20 cellular contexts compared by ENCODE assay signal in genomic region chr1:6086762-6087401, GRCh38. TPM values are rescaled to one million over a fixed set of nuclear protein-coding genes. Genes with fewer than 3 reads are reported as not detected.
DNase-seq lines count a peak whose midpoint lies in the region; ATAC-seq, FAIRE-seq and TF ChIP-seq lines count a peak whose summit lies in the region.
"Had no signal": no experiment of that assay in that cellular context is flagged by ENCODE, and none has a peak within 500 bp of the region (broad histone marks: within the 10 kb centered on the region; RNA-seq: fewer than 3 reads in every experiment).

No MANE protein-coding gene starts in this region.

- H3K4me1 ChIP-seq in trophoblast cell (ENCODE audit: control insufficient read depth in 1 of 2, insufficient read depth in 2 of 2, low read length in 2 of 2) = no peaks in the 10 kb centered on the region
- peaks cover 0 to 28% (median 13%) of the 10 kb centered on the region in 4 donors for H3K4me1 ChIP-seq in tibial nerve

- H3K9me3 Mint-ChIP-seq in activated naive CD4-positive, alpha-beta T cell treated with anti-CD3 and anti-CD28 coated beads, Interleukin-2, amount 50 U/mL, for 72 hours = no peaks in the 10 kb centered on the region
- H3K9me3 Mint-ChIP-seq in activated T-helper 2 cell treated with anti-CD3 and anti-CD28 coated beads, Interferon-gamma antibody, Interleukin-2, Interleukin-4, amounts not matched to agents 10 μg/mL and 5 μg/mL and 100 μg/mL, durations not matched to agents 14 hours and 24 hours and 36 hours = no peaks in the 10 kb centered on the region

- no peaks in the 10 kb centered on the region for H3K79me2 ChIP-seq in trophoblast cell (ENCODE audit: control insufficient read depth, insufficient read depth, low read length, poor library complexity)

- no peak for TF ChIP-seq POLR2A in tibial nerve (IDR thresholded peaks at IDR 0.05)

- H3K27ac Mint-ChIP-seq in activated naive CD4-positive, alpha-beta T cell treated with anti-CD3 and anti-CD28 coated beads, Interleukin-2, amount 50 U/mL, for 72 hours = peak overlapping the region; percentile 55 to 60
- peak overlapping the region; percentile 22 for H3K27ac Mint-ChIP-seq in activated T-helper 2 cell treated with anti-CD3 and anti-CD28 coated beads, Interferon-gamma antibody, Interleukin-2, Interleukin-4, amounts not matched to agents 10 μg/mL and 5 μg/mL and 100 μg/mL, durations not matched to agents 14 hours and 24 hours and 36 hours

- H3K9me3 ChIP-seq in trophoblast cell (ENCODE audit: insufficient read depth, low read depth, low read length) (no peaks in the 10 kb centered on the region), tibial nerve (no peaks in the 10 kb centered on the region)

- peak overlapping the region; percentile 10 for H3K9ac ChIP-seq in trophoblast cell (ENCODE audit: low read length)

- no peak overlapping the region for H3K4me3 Mint-ChIP-seq in activated T-helper 2 cell treated with anti-CD3 and anti-CD28 coated beads, Interferon-gamma antibody, Interleukin-2, Interleukin-4, amounts not matched to agents 10 μg/mL and 5 μg/mL and 100 μg/mL, durations not matched to agents 14 hours and 24 hours and 36 hours (ENCODE audit: low read depth)

- intact Hi-C loops in activated T-helper 2 cell treated with anti-CD3 and anti-CD28 coated beads, Interferon-gamma antibody, Interleukin-2, Interleukin-4, amounts not matched to agents 10 μg/mL and 5 μg/mL and 100 μg/mL, durations not matched to agents 14 hours and 24 hours and 36 hours (cut with micrococcal nuclease) = no loop called here

- H3K36me3 ChIP-seq in trophoblast cell (ENCODE audit: control insufficient read depth in 1 of 2, insufficient read depth in 2 of 2, low read length in 2 of 2) (no peaks in the 10 kb centered on the region), tibial nerve (peaks cover 0 to 6% (median 0%) of the 10 kb centered on the region in 3 donors)

- no peak overlapping the region for H2BK120ac ChIP-seq in trophoblast cell (ENCODE audit: insufficient read depth, low read length, poor library complexity)

- peaks cover 0 to 3% of the 10 kb centered on the region in 2 donors for H3K36me3 Mint-ChIP-seq in activated naive CD4-positive, alpha-beta T cell treated with anti-CD3 and anti-CD28 coated beads, Interleukin-2, amount 50 U/mL, for 72 hours
- H3K36me3 Mint-ChIP-seq in activated T-helper 2 cell treated with anti-CD3 and anti-CD28 coated beads, Interferon-gamma antibody, Interleukin-2, Interleukin-4, amounts not matched to agents 10 μg/mL and 5 μg/mL and 100 μg/mL, durations not matched to agents 14 hours and 24 hours and 36 hours (ENCODE audit: low read depth) = peaks cover 49% of the 10 kb centered on the region

- no peak overlapping the region for H3K18ac ChIP-seq in trophoblast cell (ENCODE audit: low read length)

- H3K4me2 ChIP-seq in trophoblast cell (ENCODE audit: low read length) = no peak overlapping the region

- FAIRE-seq in GM19239 (lab: Jason Lieb, UNC) = no peak
- FAIRE-seq: H54 had no signal

- no peaks in the 10 kb centered on the region for H3K79me1 ChIP-seq in trophoblast cell (ENCODE audit: low read length)

- H3K4ac ChIP-seq in trophoblast cell (ENCODE audit: low read depth, low read length) = no peak overlapping the region

- no peak overlapping the region for H3K14ac ChIP-seq in trophoblast cell (ENCODE audit: low read length)

- no peak for TF ChIP-seq EP300 in tibial nerve (IDR thresholded peaks at IDR 0.05)

- no CpG with 5 or more reads among the region's 17 CpGs for WGBS in trophoblast cell (ENCODE audit: extremely low coverage, insufficient coverage, insufficient read length)
- 56 to 63% methylated on average over 17 of the region's 17 CpGs for WGBS in tibial nerve, 2 donors

- no peak overlapping the region for H3K4me3 ChIP-seq in trophoblast cell (ENCODE audit: low read depth, low read length)
- no peak overlapping the region for H3K4me3 ChIP-seq in tibial nerve

- H3K4me1 Mint-ChIP-seq in activated T-helper 2 cell treated with anti-CD3 and anti-CD28 coated beads, Interferon-gamma antibody, Interleukin-2, Interleukin-4, amounts not matched to agents 10 μg/mL and 5 μg/mL and 100 μg/mL, durations not matched to agents 14 hours and 24 hours and 36 hours (ENCODE audit: low read depth) = no peaks in the 10 kb centered on the region

- H3K27ac ChIP-seq in cingulate gyrus (ENCODE audit: low read depth, low read length) (peak overlapping the region; percentile 65), trophoblast cell (ENCODE audit: low read depth, low read length) (no peak overlapping the region), tibial nerve (peak overlapping the region in 2 of 4 donors; percentile 13 to 17)
- H3K27ac ChIP-seq: C4-2B had no signal

- H2AFZ ChIP-seq in trophoblast cell (ENCODE audit: insufficient read depth, low read length, poor library complexity) = no peak overlapping the region

- no peak overlapping the region for H4K91ac ChIP-seq in trophoblast cell (ENCODE audit: low read depth, low read length)

- peak in 1 of 2 donors; percentile 20 for ATAC-seq in activated naive CD4-positive, alpha-beta T cell treated with anti-CD3 and anti-CD28 coated beads, Interleukin-2, amount 50 U/mL, for 72 hours
- ATAC-seq: Panc1 had no signal

- H3K27me3 ChIP-seq in trophoblast cell (ENCODE audit: insufficient read depth, low read length) (no peaks in the 10 kb centered on the region), tibial nerve (no peaks in the 10 kb centered on the region)

- no peak overlapping the region for H4K8ac ChIP-seq in trophoblast cell (ENCODE audit: low read depth, low read length)

- no peak overlapping the region for H4K12ac ChIP-seq in trophoblast cell (ENCODE audit: low read depth, low read length)

- no peak overlapping the region for H2BK12ac ChIP-seq in trophoblast cell (ENCODE audit: low read length)

- TF ChIP-seq CTCF in tibial nerve (IDR thresholded peaks at IDR 0.05) = no peak

- no peak overlapping the region for H2AK5ac ChIP-seq in trophoblast cell (ENCODE audit: low read length)

- DNase-seq in activated naive CD4-positive, alpha-beta T cell treated with anti-CD3 and anti-CD28 coated beads, Interleukin-2, amount 50 U/mL, for 72 hours (ENCODE audit: low spot score in 2 of 2) = no peak
- no peak for DNase-seq in activated naive CD4-positive, alpha-beta T cell (lab: John Stamatoyannopoulos, UW)
- no peak for DNase-seq in activated T-helper 2 cell treated with anti-CD3 and anti-CD28 coated beads, Interferon-gamma antibody, Interleukin-2, Interleukin-4, amounts not matched to agents 10 μg/mL and 5 μg/mL and 100 μg/mL, durations not matched to agents 14 hours and 24 hours and 36 hours (ENCODE audit: low spot score)
- DNase-seq in trophoblast cell (no peak), NCI-H1694 (lab: John Stamatoyannopoulos, UW) (no peak), tibial nerve (ENCODE audit: low spot score in 2 of 2) (no peak), GM19239 (ENCODE audit: insufficient read length, low spot score) (no peak)
- DNase-seq: DMS 273 treated with DMSO at 0.1 percent for 48 hours, IMR-90, Kasumi-1, MM.1S, NCI-H1105, NCI-H1694 treated with DMSO at 0.1 percent for 48 hours, NCI-H2107, NCI-H2227 treated with DMSO at 0.1 percent for 48 hours, NCI-H524 had no signal

- no peaks in the 10 kb centered on the region for H3K27me3 Mint-ChIP-seq in activated T-helper 2 cell treated with anti-CD3 and anti-CD28 coated beads, Interferon-gamma antibody, Interleukin-2, Interleukin-4, amounts not matched to agents 10 μg/mL and 5 μg/mL and 100 μg/mL, durations not matched to agents 14 hours and 24 hours and 36 hours (ENCODE audit: low read depth)

- H3K23ac ChIP-seq in trophoblast cell (ENCODE audit: low read length) = no peak overlapping the region

- H2BK5ac ChIP-seq in trophoblast cell (ENCODE audit: low read depth, low read length, poor library complexity) = no peak overlapping the region

RNA-seq across cellular contexts. Expression of gene KCNAB2, which starts 41.2 kb away (rescaled TPM):
- 100 to 1,000 TPM; 214 to 334 TPM for total RNA-seq in activated naive CD4-positive, alpha-beta T cell treated with anti-CD3 and anti-CD28 coated beads, Interleukin-2, amount 50 U/mL, for 72 hours
- 307 and 312 TPM in 2 replicates for total RNA-seq in activated T-helper 2 cell treated with anti-CD3 and anti-CD28 coated beads, Interferon-gamma antibody, Interleukin-2, Interleukin-4, amounts not matched to agents 10 μg/mL and 5 μg/mL and 100 μg/mL, durations not matched to agents 14 hours and 24 hours and 36 hours
- 0.55 and 0.57 TPM in 2 replicates for polyA plus RNA-seq in trophoblast cell (2013)
- total RNA-seq in tibial nerve = 10 to 100 TPM in 2 of 4 donors, 1 to 10 TPM in 2; 7.0 to 21.4 (median 13.8) TPM

Comparison
In these comparisons a context has a peak if more than half of its experiments do, and no peak if none do; other contexts are left out.
1. RNA of gene KCNAB2, which starts 41.2 kb away (total RNA-seq): 214 to 334 TPM in activated naive CD4-positive, alpha-beta T cell treated with anti-CD3 and anti-CD28 coated beads, Interleukin-2, amount 50 U/mL, for 72 hours and 307 to 312 TPM in activated T-helper 2 cell treated with anti-CD3 and anti-CD28 coated beads, Interferon-gamma antibody, Interleukin-2, Interleukin-4, amounts not matched to agents 10 μg/mL and 5 μg/mL and 100 μg/mL, durations not matched to agents 14 hours and 24 hours and 36 hours; 7.0 to 21.4 TPM in tibial nerve; every median in the first group is over 4 times any median in the second.